ENCODE assay signal across 19 cellular contexts in the genomic region with DNA sequence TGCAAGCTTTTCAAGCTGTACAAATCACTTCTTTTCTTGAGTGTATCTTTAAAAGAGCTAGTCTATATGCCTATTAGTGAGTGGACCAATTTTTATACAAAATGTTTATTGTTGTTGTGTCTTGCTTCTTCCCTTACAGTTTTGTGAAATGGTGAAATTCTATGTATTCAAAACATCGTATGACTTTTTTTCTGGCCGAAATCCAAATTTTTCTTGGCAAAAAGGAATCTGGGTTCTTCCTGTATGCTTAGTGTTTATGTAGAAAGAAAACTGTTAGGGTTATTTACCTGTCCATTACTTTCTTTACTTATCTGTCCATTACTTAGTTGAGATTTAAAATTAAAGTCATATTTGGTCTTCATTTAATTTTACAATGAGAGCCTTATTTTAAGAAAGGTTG.
"Had no signal": no experiment of that assay in that cellular context is flagged by ENCODE, and none has a peak within 500 bp of the region (broad histone marks: within the 10 kb centered on the region; RNA-seq: fewer than 3 reads in every experiment).

No MANE protein-coding gene starts in this region.

- H3K27ac ChIP-seq: VCaP had no signal

- DNase-seq: activated CD4-positive, alpha-beta T cell treated with anti-CD3 and anti-CD28 coated beads for 48 hours; activated CD4-positive, alpha-beta T cell treated with anti-CD3 and anti-CD28 coated beads, Interleukin-2, amount 50 U/mL, for 4 hours; activated CD4-positive, CD25-positive, alpha-beta regulatory T cell; activated CD8-positive, alpha-beta memory T cell treated with anti-CD3 and anti-CD28 coated beads, Interleukin-2, amount 50 U/mL, for 48 hours; activated CD8-positive, alpha-beta T cell treated with anti-CD3 and anti-CD28 coated beads, Interleukin-2, amount 10 ng/mL, durations not matched to agents 7 days and 5 days; activated naive CD4-positive, alpha-beta T cell treated with anti-CD3 and anti-CD28 coated beads, Interleukin-2, amount 50 U/mL, for 16 hours; activated naive CD8-positive, alpha-beta T cell treated with anti-CD3 and anti-CD28 coated beads, Interleukin-2, amount 10 ng/mL, durations not matched to agents 7 days and 5 days; activated T-cell treated with anti-CD3 and anti-CD28 coated beads, Interleukin-2, amount 50 U/mL, for 1 hour; aorta; MM.1S; NCI-H1105 treated with DMSO at 0.1 percent for 48 hours; NCI-H1436 treated with DMSO at 0.1 percent for 48 hours; NCI-H187; NCI-H2081; NCI-H510A treated with DMSO at 0.1 percent for 48 hours; SHP77 treated with DMSO at 0.1 percent for 48 hours; T-helper 17 cell; T1000 had no signal

- ATAC-seq: activated CD8-positive, alpha-beta T cell treated with anti-CD3 and anti-CD28 coated beads, Interleukin-2, amount 10 ng/mL, durations not matched to agents 7 days and 5 days; T-helper 17 cell had no signal
